Comparison of ENCODE assay signal across 8 cellular contexts in genomic region chr9:4489919-4490704, GRCh38. TPM values are rescaled to one million over a fixed set of nuclear protein-coding genes. Genes with fewer than 3 reads are reported as not detected.
A peak's percentile ranks its signal among the peaks of the same experiment; 100 is the strongest.
DNase-seq lines count a peak whose midpoint lies in the region; FAIRE-seq and TF ChIP-seq lines count a peak whose summit lies in the region.

SLC1A1 (plus strand) TSS chr9:4490468; CDS start chr9:4490680, 212 bp downstream.

- H3K4me1 ChIP-seq in endodermal cell (ENCODE audit: control insufficient read depth, insufficient read depth, low read length) = peaks cover 8% of the 10 kb centered on the region

- H3K36me3 Mint-ChIP-seq in endodermal cell (ENCODE audit: low read depth) = no peaks in the 10 kb centered on the region

- TF ChIP-seq CTCF in LNCaP clone FGC (IDR thresholded peaks at IDR 0.05; ENCODE audit: control insufficient read depth, extremely low read depth, insufficient read depth) = no peak
- no peak for TF ChIP-seq CTCF in WI38 (IDR thresholded peaks at IDR 0.05; ENCODE audit: low read depth, low read length)
- no peak for TF ChIP-seq CTCF in endodermal cell (conservative IDR thresholded peaks at IDR 0.05)

- DNase-seq in NCI-H82 (lab: John Stamatoyannopoulos, UW) (peak; percentile 22), NCI-H82 treated with DMSO at 0.1 percent for 48 hours (lab: John Stamatoyannopoulos, UW; ENCODE audit: unreplicated experiment) (no peak), H54 (ENCODE audit: insufficient read length, low spot score) (peak; percentile 74), LNCaP clone FGC (ENCODE audit: low read depth) (peak; percentile 51), endodermal cell (peak; percentile 90), middle frontal gyrus (ENCODE audit: extremely low spot score, low spot score) (peak; percentile 12), superior temporal gyrus (ENCODE audit: extremely low spot score) (peak; percentile 30)

- WGBS in endodermal cell (ENCODE audit: insufficient coverage in 1 of 2, insufficient read length in 1 of 2), 2 experiments = 0% methylated on average over 18 to 72 of the region's 72 CpGs

- TF ChIP-seq POLR2A in H54 (IDR thresholded peaks at IDR 0.05; ENCODE audit: low read depth, low read length) = no peak

- peak within 1 kb of the TSS; percentile 80 for H3K4me3 Mint-ChIP-seq in endodermal cell

- no peaks in the 10 kb centered on the region for H3K9me3 Mint-ChIP-seq in endodermal cell

- FAIRE-seq in H54 (lab: Jason Lieb, UNC) = peak; percentile 15

- H3K27ac ChIP-seq in endodermal cell (ENCODE audit: low read depth, low read length) = no peak within 1 kb of the TSS

- H3K9me3 ChIP-seq in endodermal cell (ENCODE audit: control insufficient read depth, low read length) = no peaks in the 10 kb centered on the region

- H3K27me3 Mint-ChIP-seq in endodermal cell (ENCODE audit: insufficient read depth) = peaks cover 43% of the 10 kb centered on the region

- peak within 1 kb of the TSS; percentile 95 for H3K27ac Mint-ChIP-seq in endodermal cell

- H3K4me1 Mint-ChIP-seq in endodermal cell = peaks cover 26% of the 10 kb centered on the region

- no peaks in the 10 kb centered on the region for H3K27me3 ChIP-seq in endodermal cell (ENCODE audit: control insufficient read depth, insufficient read depth, low read length, poor library complexity, severe bottlenecking)

- peaks cover 15% of the 10 kb centered on the region for H3K36me3 ChIP-seq in endodermal cell (ENCODE audit: control insufficient read depth, insufficient read depth, low read length)

- H3K9ac ChIP-seq in endodermal cell (ENCODE audit: extremely low read depth, low read length, poor library complexity, severe bottlenecking) = peak within 1 kb of the TSS; percentile 83

- H3K4me3 ChIP-seq in LNCaP clone FGC (ENCODE audit: low read depth, low read length) (peak within 1 kb of the TSS; percentile 64), WI38 (ENCODE audit: low read depth, low read length) (peak within 1 kb of the TSS; percentile 62), endodermal cell (ENCODE audit: low read length) (peak within 1 kb of the TSS; percentile 97)

RNA-seq across cellular contexts. Expression of gene SLC1A1, which starts in this region (rescaled TPM):
- 10 to 100 TPM in 1 of 2 donors, 1 to 10 TPM in 1; 5.5 to 11.3 TPM for total RNA-seq in endodermal cell
- polyA plus RNA-seq in endodermal cell (2013, experiment 1 of 2) = 9.8 TPM
- 10.8 TPM for polyA plus RNA-seq in endodermal cell (2013, experiment 2 of 2)
